Comparison of ENCODE assay signal across 16 cellular contexts in the genomic region with DNA sequence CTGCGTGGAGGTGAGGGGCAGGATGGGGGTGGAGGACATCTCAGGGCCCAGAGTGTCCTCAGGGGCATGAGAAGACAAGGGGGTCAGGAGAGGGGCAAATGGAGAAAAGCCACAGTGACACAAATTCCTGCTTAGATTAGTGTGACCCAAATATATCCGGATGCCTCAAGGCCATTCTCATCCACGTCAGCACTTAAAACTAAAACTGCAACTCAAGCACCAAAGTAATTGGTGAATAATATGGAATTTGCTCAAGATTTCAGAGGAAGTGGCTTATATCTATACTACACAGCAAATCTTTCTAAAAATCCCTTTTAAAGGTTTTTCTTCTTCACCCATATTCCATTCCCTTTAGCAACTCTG. TPM values are rescaled to one million over a fixed set of nuclear protein-coding genes. Genes with fewer than 3 reads are reported as not detected.
DNase-seq lines count a peak whose midpoint lies in the region; ATAC-seq and TF ChIP-seq lines count a peak whose summit lies in the region.
"Had no signal": no experiment of that assay in that cellular context is flagged by ENCODE, and none has a peak within 500 bp of the region (broad histone marks: within the 10 kb centered on the region; RNA-seq: fewer than 3 reads in every experiment).

No MANE protein-coding gene starts in this region.

- ATAC-seq in central memory CD8-positive, alpha-beta T cell (replicated peaks; ENCODE audit: extremely low read depth, poor library complexity, severe bottlenecking): no peak
- ATAC-seq in HG03378 (IDR thresholded peaks at IDR 0.05; ENCODE audit: unreplicated experiment): no peak
- ATAC-seq: gastrocnemius medialis, left ventricle myocardium superior had no signal

- peaks cover 83% of the 10 kb centered on the region for H3K4me1 Mint-ChIP-seq in activated naive CD4-positive, alpha-beta T cell treated with anti-CD3 and anti-CD28 coated beads, Interleukin-2, amount 10 ng/mL, durations not matched to agents 7 days and 5 days
- peaks cover 90% of the 10 kb centered on the region for H3K4me1 Mint-ChIP-seq in central memory CD8-positive, alpha-beta T cell
- peaks cover 8% of the 10 kb centered on the region for H3K4me1 Mint-ChIP-seq in endodermal cell

- no peak for DNase-seq in activated naive CD4-positive, alpha-beta T cell treated with anti-CD3 and anti-CD28 coated beads, Interleukin-2, amount 10 ng/mL, durations not matched to agents 7 days and 5 days
- no peak for DNase-seq in activated naive CD4-positive, alpha-beta T cell (lab: John Stamatoyannopoulos, UW)
- peak; percentile 58 for DNase-seq in RPMI7951 (ENCODE audit: low read depth)
- DNase-seq in central memory CD8-positive, alpha-beta T cell (ENCODE audit: low spot score in 2 of 2): no peak
- DNase-seq in stomach: no peak
- DNase-seq in ecto neural progenitor cell (ENCODE audit: low spot score): no peak
- DNase-seq in endodermal cell: no peak
- DNase-seq: activated CD8-positive, alpha-beta memory T cell treated with anti-CD3 and anti-CD28 coated beads, Interleukin-2, amount 50 U/mL, for 4 hours; aorta; gastrocnemius medialis; left ventricle myocardium superior; NCI-H1930; NCI-H524; SK-N-SH; stimulated activated CD4-positive, alpha-beta T cell treated with anti-CD3 and anti-CD28 coated beads, Interleukin-12 subunit alpha, Interleukin-12 subunit beta, amount 100 ng/mL, for 4 hours had no signal

- H3K27ac ChIP-seq in stomach (peak overlapping the region in 4 of 5 donors; percentile 37 to 70 (median 58)), endodermal cell (ENCODE audit: low read depth, low read length) (no peak overlapping the region)
- H3K27ac ChIP-seq: gastrocnemius medialis had no signal

- intact Hi-C loops in stomach (cut with DNase I; ENCODE audit: low total_unique reads): no loop called here

- H3K4me3 Mint-ChIP-seq in activated naive CD4-positive, alpha-beta T cell treated with anti-CD3 and anti-CD28 coated beads, Interleukin-2, amount 10 ng/mL, durations not matched to agents 7 days and 5 days: peak overlapping the region; percentile 62
- peak overlapping the region; percentile 42 for H3K4me3 Mint-ChIP-seq in central memory CD8-positive, alpha-beta T cell
- H3K4me3 Mint-ChIP-seq in endodermal cell: no peak overlapping the region

- TF ChIP-seq EP300 in stomach (IDR thresholded peaks at IDR 0.05): no peak

- H3K27ac Mint-ChIP-seq in activated naive CD4-positive, alpha-beta T cell treated with anti-CD3 and anti-CD28 coated beads, Interleukin-2, amount 10 ng/mL, durations not matched to agents 7 days and 5 days: peak overlapping the region; percentile 97
- H3K27ac Mint-ChIP-seq in central memory CD8-positive, alpha-beta T cell (ENCODE audit: low read depth): peak overlapping the region; percentile 93
- H3K27ac Mint-ChIP-seq in endodermal cell: no peak overlapping the region

- H3K4me1 ChIP-seq in stomach: peaks cover 0 to 36% (median 5%) of the 10 kb centered on the region in 4 donors
- peaks cover 3% of the 10 kb centered on the region for H3K4me1 ChIP-seq in endodermal cell (ENCODE audit: control insufficient read depth, insufficient read depth, low read length)

- no peaks in the 10 kb centered on the region for H3K27me3 Mint-ChIP-seq in activated naive CD4-positive, alpha-beta T cell treated with anti-CD3 and anti-CD28 coated beads, Interleukin-2, amount 10 ng/mL, durations not matched to agents 7 days and 5 days
- H3K27me3 Mint-ChIP-seq in central memory CD8-positive, alpha-beta T cell: no peaks in the 10 kb centered on the region
- H3K27me3 Mint-ChIP-seq in endodermal cell (ENCODE audit: insufficient read depth): peaks cover 25% of the 10 kb centered on the region

- no peak for TF ChIP-seq POLR2A in stomach (IDR thresholded peaks at IDR 0.05)

- no peak for TF ChIP-seq CTCF in stomach (IDR thresholded peaks at IDR 0.05)
- TF ChIP-seq CTCF in endodermal cell (conservative IDR thresholded peaks at IDR 0.05): no peak

- H3K4me3 ChIP-seq in stomach: no peak overlapping the region
- H3K4me3 ChIP-seq in endodermal cell (ENCODE audit: low read length): no peak overlapping the region
- H3K4me3 ChIP-seq: gastrocnemius medialis had no signal

- no peak overlapping the region for H3K9ac ChIP-seq in endodermal cell (ENCODE audit: extremely low read depth, low read length, poor library complexity, severe bottlenecking)
- H3K9ac ChIP-seq: SK-N-SH had no signal

- 55 to 80% (median 65%) methylated on average over 3 of the region's 3 CpGs for WGBS in stomach, 5 donors
- 60 to 63% methylated on average over 3 of the region's 3 CpGs for WGBS in endodermal cell (ENCODE audit: insufficient coverage in 1 of 2, insufficient read length in 1 of 2), 2 experiments

- H3K9me3 Mint-ChIP-seq in activated naive CD4-positive, alpha-beta T cell treated with anti-CD3 and anti-CD28 coated beads, Interleukin-2, amount 10 ng/mL, durations not matched to agents 7 days and 5 days: no peaks in the 10 kb centered on the region
- no peaks in the 10 kb centered on the region for H3K9me3 Mint-ChIP-seq in central memory CD8-positive, alpha-beta T cell
- H3K9me3 Mint-ChIP-seq in endodermal cell: no peaks in the 10 kb centered on the region

- H3K9me3 ChIP-seq in stomach: no peaks in the 10 kb centered on the region
- no peaks in the 10 kb centered on the region for H3K9me3 ChIP-seq in endodermal cell (ENCODE audit: control insufficient read depth, low read length)
- H3K9me3 ChIP-seq: gastrocnemius medialis, SK-N-SH had no signal

- CTCF ChIA-PET in activated naive CD4-positive, alpha-beta T cell treated with anti-CD3 and anti-CD28 coated beads, Interleukin-2, amount 10 ng/mL, durations not matched to agents 7 days and 5 days (lab: Charles Lee): interaction anchor here (1.5 to 5.9 kb wide), 2 partner anchors 8 to 14 kb away, joined by 3 to 57 read pairs; a partner anchor contains a TSS

- peaks cover 87% of the 10 kb centered on the region for H3K36me3 Mint-ChIP-seq in activated naive CD4-positive, alpha-beta T cell treated with anti-CD3 and anti-CD28 coated beads, Interleukin-2, amount 10 ng/mL, durations not matched to agents 7 days and 5 days
- H3K36me3 Mint-ChIP-seq in central memory CD8-positive, alpha-beta T cell (ENCODE audit: insufficient read depth): peaks cover 63% of the 10 kb centered on the region
- H3K36me3 Mint-ChIP-seq in endodermal cell (ENCODE audit: low read depth): no peaks in the 10 kb centered on the region

- H3K36me3 ChIP-seq in stomach (peaks cover 0 to 6% (median 2%) of the 10 kb centered on the region in 4 donors), endodermal cell (ENCODE audit: control insufficient read depth, insufficient read depth, low read length) (no peaks in the 10 kb centered on the region)
- H3K36me3 ChIP-seq: gastrocnemius medialis had no signal

- no peaks in the 10 kb centered on the region for H3K27me3 ChIP-seq in stomach
- H3K27me3 ChIP-seq in endodermal cell (ENCODE audit: control insufficient read depth, insufficient read depth, low read length, poor library complexity, severe bottlenecking): peaks cover 25% of the 10 kb centered on the region
- H3K27me3 ChIP-seq: gastrocnemius medialis had no signal

RNA-seq across cellular contexts. Expression of a gene that starts 15.1 kb away (rescaled TPM):
- total RNA-seq in RPMI7951 (2014; rRNA removed; shearing (Covaris generic)): 0.72 and 1.4 TPM in 2 replicates
- total RNA-seq in stomach (10 to 100 TPM in 4 of 5 donors, 1 to 10 TPM in 1; 4.9 to 35.3 (median 14.9) TPM), endodermal cell (1 to 10 TPM; 6.3 to 6.8 TPM)
- 10 to 100 TPM; 15.2 to 32.8 (median 17.7) TPM for polyA plus RNA-seq in stomach
- 2.0 TPM for polyA plus RNA-seq in endodermal cell (2013, experiment 1 of 2)
- 2.2 TPM for polyA plus RNA-seq in endodermal cell (2013, experiment 2 of 2)

RNA-seq across cellular contexts. Expression of a gene that starts 29.6 kb away (rescaled TPM):
- total RNA-seq in RPMI7951 (2014; rRNA removed; shearing (Covaris generic)): 9.0 and 11.1 TPM in 2 replicates
- 10 to 100 TPM in 3 of 5 donors, 1 to 10 TPM in 2; 2.6 to 34.6 (median 10.5) TPM for total RNA-seq in stomach
- polyA plus RNA-seq in stomach: 10 to 100 TPM; 13.8 to 33.1 (median 22.0) TPM
- total RNA-seq in endodermal cell: 10 to 100 TPM; 10.9 to 11.5 TPM
- polyA plus RNA-seq in endodermal cell (2013, experiment 1 of 2): 15.1 TPM
- 13.3 TPM for polyA plus RNA-seq in endodermal cell (2013, experiment 2 of 2)

RNA-seq across cellular contexts. Expression of a gene that starts 53.2 kb away (rescaled TPM):
- total RNA-seq in RPMI7951 (2014; rRNA removed; shearing (Covaris generic)): 12.4 and 12.7 TPM in 2 replicates
- total RNA-seq in stomach: 10 to 100 TPM; 15.1 to 92.0 (median 38.2) TPM
- polyA plus RNA-seq in stomach: 10 to 100 TPM; 19.4 to 23.8 (median 23.2) TPM
- total RNA-seq in endodermal cell: 10 to 100 TPM; 39.0 to 42.9 TPM
- 46.7 TPM for polyA plus RNA-seq in endodermal cell (2013, experiment 1 of 2)
- polyA plus RNA-seq in endodermal cell (2013, experiment 2 of 2): 38.9 TPM
